In genomic region chr12:33977887-33978286, GRCh38 we compare ENCODE assay signal across 24 cellular contexts.
"Had no signal": no experiment of that assay in that cellular context is flagged by ENCODE, and none has a peak within 500 bp of the region (broad histone marks: within the 10 kb centered on the region; RNA-seq: fewer than 3 reads in every experiment).

No MANE protein-coding gene starts in this region.

- H3K27me3 ChIP-seq: ovary, right atrium auricular region, right lobe of liver, stomach, testis, thyroid gland, upper lobe of right lung had no signal

- FAIRE-seq: urothelium cell line had no signal

- H3K27ac ChIP-seq: left ventricle myocardium inferior, ovary, right atrium auricular region, right lobe of liver, stomach, testis, thyroid gland, upper lobe of right lung had no signal

- ATAC-seq: mucosa of descending colon; naive thymus-derived CD4-positive, alpha-beta T cell; natural killer cell treated with Interleukin-12 subunit alpha and Interleukin-12 subunit beta and Interleukin-15 and Interleukin-18, amount 100 ng/mL, for 72 hours; stimulated activated naive B cell treated with anti-CD40 and anti-IgM and Interleukin-4, amounts not matched to agents 10 μg/mL and 1 μg/mL and 100 μg/mL, for 72 hours; stimulated activated naive CD8-positive, alpha-beta T cell treated with anti-CD3 and anti-CD28 coated beads, Interleukin-15, Interleukin-2, amounts not matched to agents 100 U/mL and 50 U/mL, for 24 hours; upper lobe of right lung had no signal

- H3K36me3 ChIP-seq: left ventricle myocardium inferior, ovary, right atrium auricular region, right lobe of liver, stomach, thyroid gland, upper lobe of right lung had no signal

- DNase-seq: hypothalamus; immature natural killer cell; islet precursor cell; left ventricle myocardium inferior; midbrain; mucosa of descending colon; naive thymus-derived CD4-positive, alpha-beta T cell; ovary; right lobe of liver; stimulated activated CD4-positive, alpha-beta T cell treated with anti-CD3 and anti-CD28 coated beads, Interleukin-12 subunit alpha, Interleukin-12 subunit beta, amount 100 ng/mL, for 4 hours; stimulated activated CD4-positive, alpha-beta T cell treated with anti-CD3 and anti-CD28 coated beads, Interleukin-15, amount 100 ng/mL, for 24 hours; stimulated activated CD4-positive, alpha-beta T cell treated with anti-CD3 and anti-CD28 coated beads, Interleukin-2, amount 100 ng/mL, for 24 hours; stimulated activated CD4-positive, alpha-beta T cell treated with anti-CD3 and anti-CD28 coated beads, Interleukin-4, amount 100 ng/mL, for 1 hour; stimulated activated naive B cell treated with anti-CD40 and anti-IgM and Interleukin-4, amounts not matched to agents 10 μg/mL and 1 μg/mL and 100 μg/mL, for 72 hours; stimulated activated naive CD8-positive, alpha-beta T cell treated with anti-CD3 and anti-CD28 coated beads, Interleukin-15, Interleukin-2, amounts not matched to agents 100 U/mL and 50 U/mL, for 24 hours; stomach; testis; thyroid gland; trophoblast cell; upper lobe of right lung had no signal

- H3K9me3 ChIP-seq: ovary, right atrium auricular region, right lobe of liver, testis, thyroid gland, upper lobe of right lung had no signal

- H3K4me3 ChIP-seq: left ventricle myocardium inferior, lung, mucosa of descending colon, ovary, right atrium auricular region, right lobe of liver, stomach, testis, thyroid gland, upper lobe of right lung had no signal

- H3K4me1 ChIP-seq: left ventricle myocardium inferior, right atrium auricular region, right lobe of liver, stomach, testis, thyroid gland, upper lobe of right lung had no signal
